In genomic region chr19:18049390-18049789, GRCh38 we compare ENCODE assay signal across 11 cellular contexts. TPM values are rescaled to one million over a fixed set of nuclear protein-coding genes. Genes with fewer than 3 reads are reported as not detected.
DNase-seq lines count a peak whose midpoint lies in the region; ATAC-seq, FAIRE-seq and TF ChIP-seq lines count a peak whose summit lies in the region.
"Had no signal": no experiment of that assay in that cellular context is flagged by ENCODE, and none has a peak within 500 bp of the region (broad histone marks: within the 10 kb centered on the region; RNA-seq: fewer than 3 reads in every experiment).

No MANE protein-coding gene starts in this region.

- H3K9me3 Mint-ChIP-seq in mesothelial cell of epicardium: no peaks in the 10 kb centered on the region
- H3K9me3 Mint-ChIP-seq: activated T-helper 1 cell treated with anti-CD3 and anti-CD28 coated beads, Interleukin-12 subunit alpha, Interleukin-12 subunit beta, Interleukin-2, Interleukin-4 antibody, amounts not matched to agents 30 ng/mL and 10 ng/mL and 1 ng/mL, durations not matched to agents 14 hours and 24 hours and 36 hours had no signal

- ATAC-seq in GM21423 (IDR thresholded peaks at IDR 0.05; ENCODE audit: unreplicated experiment): no peak
- ATAC-seq in GM18867 (IDR thresholded peaks at IDR 0.05; ENCODE audit: unreplicated experiment): no peak

- peak overlapping the region; percentile 88 for H3K27ac ChIP-seq in caudate nucleus (ENCODE audit: low read depth, low read length)
- H3K27ac ChIP-seq in kidney (ENCODE audit: low read depth in 2 of 2, low read length in 2 of 2): peak overlapping the region; percentile 74 to 90

- H3K4me3 Mint-ChIP-seq in mesothelial cell of epicardium: no peak overlapping the region
- H3K4me3 Mint-ChIP-seq: activated T-helper 1 cell treated with anti-CD3 and anti-CD28 coated beads, Interleukin-12 subunit alpha, Interleukin-12 subunit beta, Interleukin-2, Interleukin-4 antibody, amounts not matched to agents 30 ng/mL and 10 ng/mL and 1 ng/mL, durations not matched to agents 14 hours and 24 hours and 36 hours had no signal

- H3K4me1 ChIP-seq in kidney (ENCODE audit: control insufficient read depth in 1 of 2, insufficient read depth in 1 of 2, low read depth in 1 of 2, low read length in 2 of 2): peaks cover 8 to 12% of the 10 kb centered on the region in 2 donors

- no peak overlapping the region for H3K4me3 ChIP-seq in kidney (ENCODE audit: low read length in 2 of 2)

- H3K36me3 ChIP-seq in kidney (ENCODE audit: control insufficient read depth in 1 of 2, insufficient read depth in 2 of 2, low read length in 2 of 2): no peaks in the 10 kb centered on the region

- DNase-seq in GM04503 (ENCODE audit: low read depth) (peak; percentile 16), caudate nucleus (lab: John Stamatoyannopoulos, UW) (peak in 49 of 61 donors; percentile 7 to 82 (median 45)), kidney (peak; percentile 98), smooth muscle cell of the brain vasculature (ENCODE audit: low read depth, low spot score) (peak; percentile 29), KBM-7 (no peak), mesothelial cell of epicardium (ENCODE audit: low spot score in 2 of 2, unreplicated experiment in 2 of 2) (no peak)
- DNase-seq: NCI-H1105 treated with DMSO at 0.1 percent for 48 hours; stimulated activated CD4-positive, alpha-beta T cell treated with anti-CD3 and anti-CD28 coated beads, Interleukin-2, amount 100 ng/mL, for 24 hours had no signal

- no peak for FAIRE-seq in kidney (lab: Jason Lieb, UNC)

- H3K27ac Mint-ChIP-seq in mesothelial cell of epicardium: no peak overlapping the region

- intact Hi-C loops in kidney (cut with DNase I): no loop called here

- in situ Hi-C loops in KBM-7 (cut with MboI; ENCODE audit: low pct_unique_long_range_greater_than_20kb, low sequenced_read_pairs): no loop called here

- TF ChIP-seq CTCF in kidney (IDR thresholded peaks at IDR 0.05; ENCODE audit: borderline replicate concordance, extremely low read depth, insufficient read depth): no peak
- no peak for TF ChIP-seq CTCF in mesothelial cell of epicardium (IDR thresholded peaks at IDR 0.05; ENCODE audit: unreplicated experiment)

- peaks cover 10% of the 10 kb centered on the region for H3K27me3 Mint-ChIP-seq in mesothelial cell of epicardium (ENCODE audit: low read depth)

- no peaks in the 10 kb centered on the region for H3K9me3 ChIP-seq in kidney (ENCODE audit: control insufficient read depth in 1 of 2, low read length in 2 of 2)

- no peaks in the 10 kb centered on the region for H3K36me3 Mint-ChIP-seq in mesothelial cell of epicardium

- peaks cover 4% of the 10 kb centered on the region for H3K4me1 Mint-ChIP-seq in mesothelial cell of epicardium

- no peak overlapping the region for H3K9ac ChIP-seq in kidney (ENCODE audit: low read length in 2 of 2)

RNA-seq across cellular contexts. Expression of gene IL12RB1, which starts 37.3 kb away (rescaled TPM):
- total RNA-seq in kidney: 3.2 TPM
- polyA plus RNA-seq in kidney (ENCODE audit: insufficient read depth, low read depth, low replicate concordance): 0.45 TPM
- total RNA-seq in mesothelial cell of epicardium: not detected in 3 replicates

RNA-seq across cellular contexts. Expression of gene ARRDC2, which starts 41.4 kb away (rescaled TPM):
- 68.4 TPM for total RNA-seq in kidney
- polyA plus RNA-seq in kidney (ENCODE audit: insufficient read depth, low read depth, low replicate concordance): 20.8 TPM
- 2.9 to 4.0 TPM (median 2.9 TPM) in 3 replicates for total RNA-seq in mesothelial cell of epicardium

RNA-seq across cellular contexts. Expression of gene MAST3, which starts 48.2 kb away (rescaled TPM):
- total RNA-seq in kidney: 16.0 TPM
- 5.6 TPM for polyA plus RNA-seq in kidney (ENCODE audit: insufficient read depth, low read depth, low replicate concordance)
- 15.0 to 17.0 TPM (median 16.0 TPM) in 3 replicates for total RNA-seq in mesothelial cell of epicardium

Comparison
In these comparisons a context has a peak if more than half of its experiments do, and no peak if none do; other contexts are left out.
1. DNase-seq: peak in GM04503 (single experiment), caudate nucleus (49 of 61), kidney (single experiment) and smooth muscle cell of the brain vasculature (single experiment); none in KBM-7 (single experiment) and mesothelial cell of epicardium (0 of 2).
2. RNA of gene ARRDC2, which starts 41.4 kb away (total RNA-seq): 68.4 TPM in kidney (single experiment); 2.9 to 4.0 TPM in mesothelial cell of epicardium; every median in the first group is over 10 times any median in the second.